In genomic region chr18:54267688-54268087, GRCh38 we compare ENCODE assay signal across 23 cellular contexts. TPM values are rescaled to one million over a fixed set of nuclear protein-coding genes. Genes with fewer than 3 reads are reported as not detected.
A peak's percentile ranks its signal among the peaks of the same experiment; 100 is the strongest.
DNase-seq lines count a peak whose midpoint lies in the region; ATAC-seq and TF ChIP-seq lines count a peak whose summit lies in the region.
"Had no signal": no experiment of that assay in that cellular context is flagged by ENCODE, and none has a peak within 500 bp of the region (broad histone marks: within the 10 kb centered on the region; RNA-seq: fewer than 3 reads in every experiment).

No MANE protein-coding gene starts in this region.

- no peaks in the 10 kb centered on the region for H3K36me3 ChIP-seq in WERI-Rb-1
- H3K36me3 ChIP-seq: SJCRH30 had no signal

- H3K27me3 Mint-ChIP-seq in activated T-cell treated with anti-CD3 and anti-CD28 coated beads, Interleukin-2, amount 50 U/mL, for 72 hours (ENCODE audit: low read depth): no peaks in the 10 kb centered on the region
- no peaks in the 10 kb centered on the region for H3K27me3 Mint-ChIP-seq in neural crest cell (ENCODE audit: low read depth)

- H3K27me3 ChIP-seq in WERI-Rb-1 (ENCODE audit: insufficient read depth, low read depth, severe bottlenecking): no peaks in the 10 kb centered on the region
- H3K27me3 ChIP-seq: SJCRH30 had no signal

- DNase-seq in activated T-cell treated with anti-CD3 and anti-CD28 coated beads, Interleukin-2, amount 50 U/mL, for 1 hour: peak; percentile 19
- no peak for DNase-seq in activated T-cell treated with anti-CD3 and anti-CD28 coated beads, Interleukin-2, amount 50 U/mL, for 72 hours
- peak; percentile 26 for DNase-seq in globus pallidus (ENCODE audit: low spot score)
- DNase-seq in neural crest cell (ENCODE audit: low read depth, low spot score): no peak
- no peak for DNase-seq in NCI-H2171 (lab: John Stamatoyannopoulos, UW)
- DNase-seq in WERI-Rb-1: no peak
- DNase-seq in NCI-H2029 treated with DMSO at 0.1 percent for 48 hours (lab: John Stamatoyannopoulos, UW): no peak
- DNase-seq: COR-L47, EL, GDM1, NCI-H1092, NCI-H1417 treated with DMSO at 0.1 percent for 48 hours, NCI-H187, NCI-H446, NCI-H524 treated with DMSO at 0.1 percent for 48 hours, NCI-H774, PC-9, SJCRH30 had no signal

- no peak for ATAC-seq in activated T-cell treated with anti-CD3 and anti-CD28 coated beads, Interleukin-2, amount 50 U/mL, for 72 hours (replicated peaks in 1 of 2)
- no peak for ATAC-seq in GM21423 (IDR thresholded peaks at IDR 0.05; ENCODE audit: unreplicated experiment)
- ATAC-seq: GM12878, Right ventricle myocardium inferior had no signal

- no peak overlapping the region for H3K27ac ChIP-seq in WERI-Rb-1
- H3K27ac ChIP-seq: 22Rv1, HL-60, PC-9, SJCRH30 had no signal

- no peaks in the 10 kb centered on the region for H3K9me3 Mint-ChIP-seq in activated T-cell treated with anti-CD3 and anti-CD28 coated beads, Interleukin-2, amount 50 U/mL, for 72 hours
- no peaks in the 10 kb centered on the region for H3K9me3 Mint-ChIP-seq in neural crest cell

- no peaks in the 10 kb centered on the region for H3K9me3 ChIP-seq in WERI-Rb-1 (ENCODE audit: severe bottlenecking)
- H3K9me3 ChIP-seq: SJCRH30 had no signal

- H3K4me3 ChIP-seq in WERI-Rb-1 (ENCODE audit: low read depth, low read length): no peak overlapping the region
- H3K4me3 ChIP-seq: GM12878, PC-9, SJCRH30 had no signal

- no peak for TF ChIP-seq CTCF in neural crest cell (conservative IDR thresholded peaks at IDR 0.05)
- no peak for TF ChIP-seq CTCF in WERI-Rb-1 (IDR thresholded peaks at IDR 0.05; ENCODE audit: low read depth, low read length)

- H3K4me3 Mint-ChIP-seq in activated T-cell treated with anti-CD3 and anti-CD28 coated beads, Interleukin-2, amount 50 U/mL, for 72 hours: no peak overlapping the region
- peak overlapping the region; percentile 63 for H3K4me3 Mint-ChIP-seq in neural crest cell

- H3K4me1 Mint-ChIP-seq in activated T-cell treated with anti-CD3 and anti-CD28 coated beads, Interleukin-2, amount 50 U/mL, for 72 hours (ENCODE audit: low read depth): peaks cover 75% of the 10 kb centered on the region
- peaks cover 27% of the 10 kb centered on the region for H3K4me1 Mint-ChIP-seq in neural crest cell

- no peak overlapping the region for H3K27ac Mint-ChIP-seq in activated T-cell treated with anti-CD3 and anti-CD28 coated beads, Interleukin-2, amount 50 U/mL, for 72 hours
- H3K27ac Mint-ChIP-seq in neural crest cell (ENCODE audit: unreplicated experiment): no peak overlapping the region

- H3K36me3 Mint-ChIP-seq in activated T-cell treated with anti-CD3 and anti-CD28 coated beads, Interleukin-2, amount 50 U/mL, for 72 hours (ENCODE audit: insufficient read depth in 2 of 2): no peaks in the 10 kb centered on the region
- no peaks in the 10 kb centered on the region for H3K36me3 Mint-ChIP-seq in neural crest cell (ENCODE audit: low read depth)

RNA-seq across cellular contexts. Expression of gene POLI, which starts 1.6 kb away (rescaled TPM):
- 10 to 100 TPM; 29.5 to 30.8 TPM for total RNA-seq in activated T-cell treated with anti-CD3 and anti-CD28 coated beads, Interleukin-2, amount 50 U/mL, for 72 hours
- 47.5 and 55.1 TPM in 2 replicates for total RNA-seq in neural crest cell

RNA-seq across cellular contexts. Expression of gene MBD2, which starts 43.2 kb away (rescaled TPM):
- 100 to 1,000 TPM; 206 to 207 TPM for total RNA-seq in activated T-cell treated with anti-CD3 and anti-CD28 coated beads, Interleukin-2, amount 50 U/mL, for 72 hours
- total RNA-seq in neural crest cell: 36.2 TPM in 2 replicates

Comparison
In these comparisons a context has a peak if more than half of its experiments do, and no peak if none do; other contexts are left out.
1. DNase-seq: peak in activated T-cell treated with anti-CD3 and anti-CD28 coated beads, Interleukin-2, amount 50 U/mL, for 1 hour (single experiment) and globus pallidus (single experiment); none in activated T-cell treated with anti-CD3 and anti-CD28 coated beads, Interleukin-2, amount 50 U/mL, for 72 hours (0 of 2), neural crest cell (single experiment), NCI-H2171 (single experiment), WERI-Rb-1 (single experiment) and NCI-H2029 treated with DMSO at 0.1 percent for 48 hours (single experiment).